12 cellular contexts compared by ENCODE assay signal in the genomic region with DNA sequence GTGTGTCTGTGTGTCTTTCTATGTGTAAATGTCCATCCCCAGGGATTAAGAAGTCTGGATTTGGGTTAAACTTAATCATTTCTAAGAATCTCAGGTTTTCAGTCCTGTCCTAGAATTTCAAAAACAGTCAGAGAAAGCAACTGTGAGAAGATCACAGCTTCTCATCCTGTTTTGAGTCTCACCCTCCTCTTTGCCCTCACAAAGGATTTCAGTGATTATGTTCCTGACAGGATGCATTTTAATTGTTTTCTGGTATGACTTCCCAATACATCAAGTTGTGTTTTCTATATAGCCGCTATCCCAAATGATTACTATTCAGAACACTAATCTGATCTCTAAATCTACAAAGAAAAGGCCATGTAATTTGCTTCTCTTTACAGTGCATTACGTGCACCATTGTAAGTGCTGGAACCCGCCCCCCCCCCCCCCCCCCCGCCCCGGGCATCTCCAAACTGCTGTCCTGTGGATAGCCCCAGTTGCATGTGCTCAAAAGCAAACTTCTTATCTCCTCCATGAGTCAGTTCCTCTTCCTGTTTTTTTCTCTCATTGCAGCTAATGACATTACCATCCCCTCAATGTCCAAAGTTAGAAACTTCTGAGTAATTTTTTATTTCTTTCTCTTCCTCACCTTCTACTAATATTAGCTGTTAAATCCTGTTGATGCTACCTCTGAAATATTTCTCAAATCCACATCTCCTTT.
DNase-seq lines count a peak whose midpoint lies in the region; ATAC-seq and TF ChIP-seq lines count a peak whose summit lies in the region.
"Had no signal": no experiment of that assay in that cellular context is flagged by ENCODE, and none has a peak within 500 bp of the region (broad histone marks: within the 10 kb centered on the region; RNA-seq: fewer than 3 reads in every experiment).

No MANE protein-coding gene starts in this region.

- no peak for TF ChIP-seq CTCF in RWPE2 (IDR thresholded peaks at IDR 0.05; ENCODE audit: poor library complexity, severe bottlenecking)
- TF ChIP-seq CTCF in fibroblast of villous mesenchyme (IDR thresholded peaks at IDR 0.05; ENCODE audit: insufficient read depth, low read depth, low read length): no peak

- H3K9me3 ChIP-seq in RWPE2 (ENCODE audit: severe bottlenecking) (no peaks in the 10 kb centered on the region), subcutaneous abdominal adipose tissue (ENCODE audit: control insufficient read depth in 5 of 5, low read length in 5 of 5) (peaks cover 0 to 3% (median 0%) of the 10 kb centered on the region in 5 donors)
- H3K9me3 ChIP-seq: thyroid gland had no signal

- H3K27ac Mint-ChIP-seq in activated CD8-positive, alpha-beta memory T cell treated with anti-CD3 and anti-CD28 coated beads, Interleukin-2, amount 10 ng/mL, durations not matched to agents 7 days and 5 days: peak overlapping the region; percentile 50
- H3K27ac Mint-ChIP-seq: activated naive CD8-positive, alpha-beta T cell treated with anti-CD3 and anti-CD28 coated beads, Interleukin-2, amount 50 U/mL, for 24 hours had no signal

- DNase-seq in activated CD8-positive, alpha-beta memory T cell treated with anti-CD3 and anti-CD28 coated beads, Interleukin-2, amount 10 ng/mL, durations not matched to agents 7 days and 5 days: no peak
- no peak for DNase-seq in activated CD8-positive, alpha-beta memory T cell treated with anti-CD3 and anti-CD28 coated beads, Interleukin-2, amount 50 U/mL, for 4 hours
- DNase-seq in RWPE2 (ENCODE audit: low spot score) (no peak), fibroblast of villous mesenchyme (ENCODE audit: low read depth) (peak; percentile 61), caudate nucleus (lab: John Stamatoyannopoulos, UW) (no peak), NCI-H345 treated with DMSO at 0.1 percent for 48 hours (lab: John Stamatoyannopoulos, UW; ENCODE audit: unreplicated experiment) (no peak), AG20443 (ENCODE audit: low spot score) (no peak)
- DNase-seq: activated naive CD8-positive, alpha-beta T cell treated with anti-CD3 and anti-CD28 coated beads, Interleukin-2, amount 50 U/mL, for 24 hours; kidney glomerular epithelial cell; thyroid gland had no signal

- H3K4me3 ChIP-seq in RWPE2 (ENCODE audit: severe bottlenecking) (no peak overlapping the region), fibroblast of villous mesenchyme (ENCODE audit: low read depth, low read length) (no peak overlapping the region), subcutaneous abdominal adipose tissue (ENCODE audit: low read depth in 1 of 5, low read length in 5 of 5) (no peak overlapping the region)
- H3K4me3 ChIP-seq: thyroid gland had no signal

- ATAC-seq in activated CD8-positive, alpha-beta memory T cell treated with anti-CD3 and anti-CD28 coated beads, Interleukin-2, amount 10 ng/mL, durations not matched to agents 7 days and 5 days: peak; percentile 58
- ATAC-seq in RWPE2 (ENCODE audit: low read depth): peak; percentile 43; the same call in 1 of the 3 replicates
- ATAC-seq: activated naive CD8-positive, alpha-beta T cell treated with anti-CD3 and anti-CD28 coated beads, Interleukin-2, amount 50 U/mL, for 24 hours; Panc1 had no signal

- H3K27me3 Mint-ChIP-seq in activated CD8-positive, alpha-beta memory T cell treated with anti-CD3 and anti-CD28 coated beads, Interleukin-2, amount 10 ng/mL, durations not matched to agents 7 days and 5 days: no peaks in the 10 kb centered on the region

- H3K4me1 ChIP-seq in RWPE2 (ENCODE audit: insufficient read depth, poor library complexity, severe bottlenecking) (peaks cover 26% of the 10 kb centered on the region), subcutaneous abdominal adipose tissue (ENCODE audit: control insufficient read depth in 5 of 5, insufficient read depth in 5 of 5, low read length in 5 of 5) (peaks cover 0 to 38% (median 11%) of the 10 kb centered on the region in 5 donors)

- H3K9ac ChIP-seq in subcutaneous abdominal adipose tissue (ENCODE audit: low read length in 5 of 5): no peak overlapping the region

- CTCF ChIA-PET in activated CD8-positive, alpha-beta memory T cell treated with anti-CD3 and anti-CD28 coated beads, Interleukin-2, amount 10 ng/mL, durations not matched to agents 7 days and 5 days (lab: Charles Lee): no interaction called here

- peak overlapping the region; percentile 45 for H3K27ac ChIP-seq in RWPE2 (ENCODE audit: poor library complexity, severe bottlenecking)
- peak overlapping the region; percentile 68 for H3K27ac ChIP-seq in subcutaneous abdominal adipose tissue (ENCODE audit: low read depth, low read length)
- H3K27ac ChIP-seq in caudate nucleus (ENCODE audit: low read depth, low read length): no peak overlapping the region
- H3K27ac ChIP-seq: thyroid gland had no signal

- H3K4me1 Mint-ChIP-seq in activated CD8-positive, alpha-beta memory T cell treated with anti-CD3 and anti-CD28 coated beads, Interleukin-2, amount 10 ng/mL, durations not matched to agents 7 days and 5 days: peaks cover 30% of the 10 kb centered on the region

- H3K27me3 ChIP-seq in RWPE2 (ENCODE audit: insufficient read depth, poor library complexity, severe bottlenecking) (no peaks in the 10 kb centered on the region), subcutaneous abdominal adipose tissue (ENCODE audit: control insufficient read depth in 5 of 5, insufficient read depth in 4 of 5, low read length in 5 of 5) (peaks cover 0 to 7% (median 0%) of the 10 kb centered on the region in 5 donors)
- H3K27me3 ChIP-seq: thyroid gland had no signal

- peaks cover 1% of the 10 kb centered on the region for H3K36me3 Mint-ChIP-seq in activated CD8-positive, alpha-beta memory T cell treated with anti-CD3 and anti-CD28 coated beads, Interleukin-2, amount 10 ng/mL, durations not matched to agents 7 days and 5 days

- H3K4me3 Mint-ChIP-seq in activated CD8-positive, alpha-beta memory T cell treated with anti-CD3 and anti-CD28 coated beads, Interleukin-2, amount 10 ng/mL, durations not matched to agents 7 days and 5 days: no peak overlapping the region
- H3K4me3 Mint-ChIP-seq: activated naive CD8-positive, alpha-beta T cell treated with anti-CD3 and anti-CD28 coated beads, Interleukin-2, amount 50 U/mL, for 24 hours had no signal

- no peaks in the 10 kb centered on the region for H3K9me3 Mint-ChIP-seq in activated CD8-positive, alpha-beta memory T cell treated with anti-CD3 and anti-CD28 coated beads, Interleukin-2, amount 10 ng/mL, durations not matched to agents 7 days and 5 days (ENCODE audit: low read depth)
- H3K9me3 Mint-ChIP-seq: activated naive CD8-positive, alpha-beta T cell treated with anti-CD3 and anti-CD28 coated beads, Interleukin-2, amount 50 U/mL, for 24 hours had no signal

- H3K36me3 ChIP-seq in RWPE2 (ENCODE audit: low read depth) (no peaks in the 10 kb centered on the region), subcutaneous abdominal adipose tissue (ENCODE audit: control insufficient read depth in 5 of 5, insufficient read depth in 5 of 5, low read length in 5 of 5) (no peaks in the 10 kb centered on the region)
- H3K36me3 ChIP-seq: thyroid gland had no signal
